17 cellular contexts compared by ENCODE assay signal in genomic region chr3:12536423-12536822, GRCh38. TPM values are rescaled to one million over a fixed set of nuclear protein-coding genes. Genes with fewer than 3 reads are reported as not detected.
DNase-seq lines count a peak whose midpoint lies in the region; ATAC-seq and TF ChIP-seq lines count a peak whose summit lies in the region.
"Had no signal": no experiment of that assay in that cellular context is flagged by ENCODE, and none has a peak within 500 bp of the region (broad histone marks: within the 10 kb centered on the region; RNA-seq: fewer than 3 reads in every experiment).

No MANE protein-coding gene starts in this region.

- in situ Hi-C loops in Panc1 (cut with HindIII; ENCODE audit: low pct_unique_long_range_greater_than_20kb, low sequenced_read_pairs): no loop called here

- H4K20me1 ChIP-seq in osteoblast (ENCODE audit: insufficient read depth, low read length): no peaks in the 10 kb centered on the region

- 86 to 94% methylated on average over 6 of the region's 6 CpGs for WGBS in endodermal cell (ENCODE audit: insufficient coverage in 1 of 2, insufficient read length in 1 of 2), 2 experiments

- H3K27ac Mint-ChIP-seq in Caco-2 (ENCODE audit: unreplicated experiment) (no peak overlapping the region), endodermal cell (no peak overlapping the region)
- H3K27ac Mint-ChIP-seq: activated CD8-positive, alpha-beta T cell treated with anti-CD3 and anti-CD28 coated beads, Interleukin-2, amount 10 ng/mL, durations not matched to agents 7 days and 5 days; activated T-helper 1 cell treated with anti-CD3 and anti-CD28 coated beads, Interleukin-12 subunit alpha, Interleukin-12 subunit beta, Interleukin-2, Interleukin-4 antibody, amounts not matched to agents 30 ng/mL and 10 ng/mL and 1 ng/mL, durations not matched to agents 14 hours and 24 hours and 36 hours; GM23338 had no signal

- no TSS peak for BruUV-seq in Caco-2 (replicated peaks; lab: Mats Ljungman, UMichigan)
- BruUV-seq in Panc1 (replicated peaks; lab: Mats Ljungman, UMichigan): TSS peak; percentile 57

- H3K4me1 Mint-ChIP-seq in Caco-2 (ENCODE audit: low read depth, unreplicated experiment) (no peaks in the 10 kb centered on the region), endodermal cell (no peaks in the 10 kb centered on the region)

- H3K27me3 Mint-ChIP-seq in Caco-2 (ENCODE audit: insufficient read depth, unreplicated experiment) (no peaks in the 10 kb centered on the region), endodermal cell (ENCODE audit: insufficient read depth) (no peaks in the 10 kb centered on the region)

- ATAC-seq in Panc1: no peak
- ATAC-seq in HG03045 (IDR thresholded peaks at IDR 0.05; ENCODE audit: unreplicated experiment): no peak
- ATAC-seq: activated CD8-positive, alpha-beta T cell treated with anti-CD3 and anti-CD28 coated beads, Interleukin-2, amount 10 ng/mL, durations not matched to agents 7 days and 5 days; GM23338; left ventricle myocardium superior had no signal

- H3K4me2 ChIP-seq in osteoblast (ENCODE audit: insufficient read depth, low read length): no peak overlapping the region
- H3K4me2 ChIP-seq: GM23338 had no signal

- intact Hi-C loops in Caco-2 (cut with micrococcal nuclease; ENCODE audit: unreplicated experiment): no loop called here
- intact Hi-C loops in Panc1 (cut with micrococcal nuclease; ENCODE audit: unreplicated experiment): no loop called here

- no peaks in the 10 kb centered on the region for H3K27me3 ChIP-seq in Caco-2 (replicated peaks; ENCODE audit: control insufficient read depth, insufficient read depth, low read length)
- H3K27me3 ChIP-seq in Panc1 (ENCODE audit: control insufficient read depth, insufficient read depth, low read length): no peaks in the 10 kb centered on the region
- no peaks in the 10 kb centered on the region for H3K27me3 ChIP-seq in endodermal cell (ENCODE audit: control insufficient read depth, insufficient read depth, low read length, poor library complexity, severe bottlenecking)
- no peaks in the 10 kb centered on the region for H3K27me3 ChIP-seq in osteoblast (ENCODE audit: insufficient read depth, low read length)
- H3K27me3 ChIP-seq: colonic mucosa had no signal

- H3K4me3 Mint-ChIP-seq in Caco-2 (ENCODE audit: unreplicated experiment) (no peak overlapping the region), endodermal cell (no peak overlapping the region)
- H3K4me3 Mint-ChIP-seq: activated CD8-positive, alpha-beta T cell treated with anti-CD3 and anti-CD28 coated beads, Interleukin-2, amount 10 ng/mL, durations not matched to agents 7 days and 5 days; activated T-helper 1 cell treated with anti-CD3 and anti-CD28 coated beads, Interleukin-12 subunit alpha, Interleukin-12 subunit beta, Interleukin-2, Interleukin-4 antibody, amounts not matched to agents 30 ng/mL and 10 ng/mL and 1 ng/mL, durations not matched to agents 14 hours and 24 hours and 36 hours; GM23338 had no signal

- H3K4me3 ChIP-seq in Caco-2 (ENCODE audit: low read depth, low read length): no peak overlapping the region
- H3K4me3 ChIP-seq in Panc1 (ENCODE audit: low read depth in 2 of 2, low read length in 2 of 2): no peak overlapping the region
- H3K4me3 ChIP-seq in endodermal cell (ENCODE audit: low read length): no peak overlapping the region
- H3K4me3 ChIP-seq in osteoblast (ENCODE audit: insufficient read depth, low read length): no peak overlapping the region
- H3K4me3 ChIP-seq: colonic mucosa, GM23338 had no signal

- H2AFZ ChIP-seq in osteoblast (ENCODE audit: low read length): no peak overlapping the region
- H2AFZ ChIP-seq: GM23338 had no signal

- no peak overlapping the region for H3K9ac ChIP-seq in endodermal cell (ENCODE audit: extremely low read depth, low read length, poor library complexity, severe bottlenecking)

- H3K36me3 ChIP-seq in Caco-2 (ENCODE audit: control insufficient read depth, insufficient read depth, low read length) (peaks cover 1% of the 10 kb centered on the region; the same call in 1 of the 2 replicates), Panc1 (ENCODE audit: control insufficient read depth, insufficient read depth, low read length) (0 out of 2 replicates have a peak, but pooled peaks cover 2% of the 10 kb centered on the region), endodermal cell (ENCODE audit: control insufficient read depth, insufficient read depth, low read length) (peaks cover 6% of the 10 kb centered on the region), osteoblast (ENCODE audit: insufficient read depth, low read length) (peaks cover 8% of the 10 kb centered on the region)
- H3K36me3 ChIP-seq: colonic mucosa had no signal

- CTCF ChIA-PET in Caco-2 (lab: Charles Lee): no interaction called here
- CTCF ChIA-PET in Panc1 (lab: Charles Lee): interaction anchor here (0.5 kb wide), 1 partner anchor 428 kb away, joined by 6 read pairs; no protein-coding TSS in a partner anchor

- TF ChIP-seq CTCF in Caco-2 (IDR thresholded peaks at IDR 0.05; ENCODE audit: insufficient read depth in 1 of 2, low read depth in 1 of 2, low read length in 1 of 2, severe bottlenecking in 1 of 2, unreplicated experiment in 1 of 2) (peak; percentile 14 to 34), Panc1 (IDR thresholded peaks at IDR 0.05) (peak; percentile 25), endodermal cell (conservative IDR thresholded peaks at IDR 0.05) (peak; percentile 58), osteoblast (IDR thresholded peaks at IDR 0.05; ENCODE audit: extremely low read depth, low read depth, low read length) (peak; percentile 26)

- H3K27ac ChIP-seq in Panc1 (ENCODE audit: low read length) (no peak overlapping the region), endodermal cell (ENCODE audit: low read depth, low read length) (no peak overlapping the region), osteoblast (ENCODE audit: low read depth, low read length) (no peak overlapping the region)
- H3K27ac ChIP-seq: C4-2B, colonic mucosa, epithelial cell of prostate had no signal

- DNase-seq in Caco-2: no peak
- no peak for DNase-seq in Panc1 (ENCODE audit: low read depth, low spot score)
- DNase-seq in endodermal cell: no peak
- DNase-seq in osteoblast (ENCODE audit: insufficient read length, low spot score, missing footprints): peak; percentile 18
- DNase-seq in COLO668 (lab: John Stamatoyannopoulos, UW; ENCODE audit: unreplicated experiment): no peak
- DNase-seq in medulla oblongata (ENCODE audit: extremely low spot score): no peak
- DNase-seq: activated CD8-positive, alpha-beta T cell treated with anti-CD3 and anti-CD28 coated beads, Interleukin-2, amount 10 ng/mL, durations not matched to agents 7 days and 5 days; colonic mucosa; left ventricle myocardium superior; MM.1S; NCI-H187 treated with DMSO at 0.1 percent for 48 hours had no signal

- H3K4me1 ChIP-seq in Caco-2 (no peaks in the 10 kb centered on the region), Panc1 (ENCODE audit: control insufficient read depth, insufficient read depth, low read length) (no peaks in the 10 kb centered on the region), endodermal cell (ENCODE audit: control insufficient read depth, insufficient read depth, low read length) (no peaks in the 10 kb centered on the region), osteoblast (ENCODE audit: insufficient read depth, low read length) (no peaks in the 10 kb centered on the region)
- H3K4me1 ChIP-seq: colonic mucosa had no signal

- H3K9me3 ChIP-seq in Caco-2 (no peaks in the 10 kb centered on the region), Panc1 (ENCODE audit: control insufficient read depth, insufficient read depth, low read depth, low read length) (no peaks in the 10 kb centered on the region), endodermal cell (ENCODE audit: control insufficient read depth, low read length) (no peaks in the 10 kb centered on the region), osteoblast (ENCODE audit: low read depth, low read length) (no peaks in the 10 kb centered on the region)
- H3K9me3 ChIP-seq: colonic mucosa had no signal

- H3K36me3 Mint-ChIP-seq in Caco-2 (ENCODE audit: insufficient read depth, unreplicated experiment): peaks cover 10% of the 10 kb centered on the region
- peaks cover 25% of the 10 kb centered on the region for H3K36me3 Mint-ChIP-seq in endodermal cell (ENCODE audit: low read depth)

- POLR2A ChIA-PET in Caco-2 (lab: Charles Lee) (no interaction called here), Panc1 (lab: Charles Lee) (no interaction called here)

- no peaks in the 10 kb centered on the region for H3K79me2 ChIP-seq in osteoblast (ENCODE audit: insufficient read depth, low read length)

- no peaks in the 10 kb centered on the region for H3K9me3 Mint-ChIP-seq in Caco-2 (ENCODE audit: unreplicated experiment)
- H3K9me3 Mint-ChIP-seq in endodermal cell: no peaks in the 10 kb centered on the region
- H3K9me3 Mint-ChIP-seq: activated T-helper 1 cell treated with anti-CD3 and anti-CD28 coated beads, Interleukin-12 subunit alpha, Interleukin-12 subunit beta, Interleukin-2, Interleukin-4 antibody, amounts not matched to agents 30 ng/mL and 10 ng/mL and 1 ng/mL, durations not matched to agents 14 hours and 24 hours and 36 hours; GM23338 had no signal

RNA-seq across cellular contexts. Expression of gene MKRN2OS, which starts 8.9 kb away (rescaled TPM):
- total RNA-seq in Caco-2 (2022) (1.6 and 1.7 TPM in 2 replicates), Panc1 (2021; ENCODE audit: unreplicated experiment) (not detected), endodermal cell (under 1 TPM in 1 of 2 donors, not detected in 1; 0.84 TPM), osteoblast (not detected in 2 replicates)
- polyA plus RNA-seq in Panc1 (2012; ENCODE audit: insufficient read length): 0.24 TPM
- polyA plus RNA-seq in endodermal cell (2013, experiment 1 of 2): not detected
- not detected for polyA plus RNA-seq in endodermal cell (2013, experiment 2 of 2)
- total RNA-seq: activated CD8-positive, alpha-beta T cell treated with anti-CD3 and anti-CD28 coated beads, Interleukin-2, amount 10 ng/mL, durations not matched to agents 7 days and 5 days; activated T-helper 1 cell treated with anti-CD3 and anti-CD28 coated beads, Interleukin-12 subunit alpha, Interleukin-12 subunit beta, Interleukin-2, Interleukin-4 antibody, amounts not matched to agents 30 ng/mL and 10 ng/mL and 1 ng/mL, durations not matched to agents 14 hours and 24 hours and 36 hours; GM23338; left ventricle myocardium superior; myocyte had no signal

RNA-seq across cellular contexts. Expression of gene MKRN2, which starts 20.5 kb away (rescaled TPM):
- total RNA-seq in Caco-2 (2022) (22.4 and 25.2 TPM in 2 replicates), Panc1 (2021; ENCODE audit: unreplicated experiment) (19.4 TPM), endodermal cell (10 to 100 TPM; 18.8 to 23.3 TPM), osteoblast (36.8 and 40.9 TPM in 2 replicates)
- polyA plus RNA-seq in Panc1 (2012; ENCODE audit: insufficient read length): 20.6 TPM
- polyA plus RNA-seq in endodermal cell (2013, experiment 1 of 2): 36.3 TPM
- polyA plus RNA-seq in endodermal cell (2013, experiment 2 of 2): 32.6 TPM

RNA-seq across cellular contexts. Expression of gene TSEN2, which starts 52.1 kb away (rescaled TPM):
- total RNA-seq in Caco-2 (2022) (18.3 and 19.6 TPM in 2 replicates), Panc1 (2021; ENCODE audit: unreplicated experiment) (22.0 TPM), endodermal cell (10 to 100 TPM; 16.6 to 18.2 TPM), osteoblast (13.0 and 14.1 TPM in 2 replicates)
- 14.9 TPM for polyA plus RNA-seq in Panc1 (2012; ENCODE audit: insufficient read length)
- polyA plus RNA-seq in endodermal cell (2013, experiment 1 of 2): 20.4 TPM
- polyA plus RNA-seq in endodermal cell (2013, experiment 2 of 2): 21.9 TPM
